Comparison of ENCODE assay signal across 8 cellular contexts in genomic region chr2:43220982-43221659, GRCh38. TPM values are rescaled to one million over a fixed set of nuclear protein-coding genes. Genes with fewer than 3 reads are reported as not detected.
DNase-seq lines count a peak whose midpoint lies in the region; ATAC-seq and TF ChIP-seq lines count a peak whose summit lies in the region.

No MANE protein-coding gene starts in this region.

- TF ChIP-seq CTCF in GM12864 (IDR thresholded peaks at IDR 0.05; ENCODE audit: low read depth, low read length, missing control alignments): no peak

- H3K4me1 Mint-ChIP-seq in activated naive CD8-positive, alpha-beta T cell (ENCODE audit: low read depth): peaks cover 55% of the 10 kb centered on the region

- peak overlapping the region; percentile 91 for H3K4me3 Mint-ChIP-seq in activated naive CD8-positive, alpha-beta T cell

- peak overlapping the region; percentile 99 for H3K27ac Mint-ChIP-seq in activated naive CD8-positive, alpha-beta T cell

- H3K27me3 Mint-ChIP-seq in activated naive CD8-positive, alpha-beta T cell: no peaks in the 10 kb centered on the region

- peak overlapping the region; percentile 55 for H3K4me3 ChIP-seq in GM12864 (ENCODE audit: low read depth, low read length)

- H3K9me3 Mint-ChIP-seq in activated naive CD8-positive, alpha-beta T cell (ENCODE audit: low read depth): no peaks in the 10 kb centered on the region

- H3K36me3 Mint-ChIP-seq in activated naive CD8-positive, alpha-beta T cell: peaks cover 8% of the 10 kb centered on the region

- intact Hi-C loops in Right ventricle myocardium inferior (cut with DNase I): loop anchor here (5.0 kb wide), 2 partner anchors 134 to 149 kb away; no protein-coding TSS in a partner anchor
- intact Hi-C loops in posterior vena cava (cut with DNase I): loop anchor here (5.0 to 10.0 kb wide), 3 partner anchors 144 to 246 kb away; no protein-coding TSS in a partner anchor

- DNase-seq in GM12864 (ENCODE audit: low read depth) (no peak), NOMO-1 treated with dmso at 0.1 percent for 144 hours (lab: John Stamatoyannopoulos, UW; ENCODE audit: unreplicated experiment) (peak; percentile 74), Right ventricle myocardium inferior (ENCODE audit: missing footprints) (peak; percentile 80), posterior vena cava (ENCODE audit: low spot score) (peak; percentile 88), OCI-M2 (lab: John Stamatoyannopoulos, UW; ENCODE audit: unreplicated experiment) (no peak)

- ATAC-seq in Right ventricle myocardium inferior (peak; percentile 26), GM19455 (IDR thresholded peaks at IDR 0.05; ENCODE audit: unreplicated experiment) (no peak), GM18517 (IDR thresholded peaks at IDR 0.05; ENCODE audit: unreplicated experiment) (no peak)

RNA-seq across cellular contexts. Expression of gene ZFP36L2, which starts 5.3 kb away (rescaled TPM):
- total RNA-seq in Right ventricle myocardium inferior (51.1 TPM), posterior vena cava (100 to 1,000 TPM; 123 to 148 TPM)

Comparison
In these comparisons a context has a peak if more than half of its experiments do, and no peak if none do; other contexts are left out.
1. DNase-seq: peak in NOMO-1 treated with dmso at 0.1 percent for 144 hours (single experiment), Right ventricle myocardium inferior (single experiment) and posterior vena cava (single experiment); none in GM12864 (single experiment) and OCI-M2 (single experiment).